ENCODE assay signal across 1 cellular context in genomic region chr13:66657165-66657895, GRCh38.
TF ChIP-seq lines count a peak whose summit lies in the region.

No MANE protein-coding gene starts in this region.

TF ChIP-seq in SK-N-SH, 30 proteins besides CTCF, POLR2A, EP300 and RAD21 (continued from another document):
- TF ChIP-seq REST (IDR thresholded peaks at IDR 0.05; ENCODE audit: low read depth, low read length) (no peak), ELF1 (IDR thresholded peaks at IDR 0.05) (no peak), FOSL2 (IDR thresholded peaks at IDR 0.05; ENCODE audit: borderline replicate concordance, low read depth) (peak; percentile 78), RCOR1 (IDR thresholded peaks at IDR 0.05; ENCODE audit: low read length) (peak; percentile 42), SMC3 (IDR thresholded peaks at IDR 0.05; ENCODE audit: low read depth, low read length) (no peak), MEF2A (IDR thresholded peaks at IDR 0.05; ENCODE audit: borderline replicate concordance, low read depth) (0 out of 2 replicates have a peak, but pooled peaks have one; percentile 30), EZH2phosphoT487 (IDR thresholded peaks at IDR 0.05; ENCODE audit: borderline replicate concordance, low read depth) (no peak), FOXJ3 (CRISPR knock-in tag; IDR thresholded peaks at IDR 0.05) (no peak), YY1 (IDR thresholded peaks at IDR 0.05; ENCODE audit: low read depth) (peak; percentile 59; the same call in 1 of the 2 replicates), IRF3 (IDR thresholded peaks at IDR 0.05; ENCODE audit: low read depth, low read length) (no peak), NRF1 (IDR thresholded peaks at IDR 0.05; ENCODE audit: low read depth, low read length) (no peak), USF1 (IDR thresholded peaks at IDR 0.05; ENCODE audit: borderline replicate concordance, low read depth) (no peak), RFX5 (IDR thresholded peaks at IDR 0.05; ENCODE audit: low read length) (peak; percentile 77), MAX (IDR thresholded peaks at IDR 0.05; ENCODE audit: low read depth) (peak; percentile 30; the same call in 1 of the 2 replicates), GABPA (IDR thresholded peaks at IDR 0.05; ENCODE audit: low read depth) (no peak), POLR2AphosphoS5 (IDR thresholded peaks at IDR 0.05; ENCODE audit: low read depth, low read length) (0 out of 2 replicates have a peak, but pooled peaks have one; percentile 41), SIN3A (IDR thresholded peaks at IDR 0.05; ENCODE audit: borderline replicate concordance, low read depth, low read length) (peak; percentile 52; the same call in 1 of the 2 replicates), ZBTB33 (IDR thresholded peaks at IDR 0.05; ENCODE audit: borderline replicate concordance, low read depth) (peak; percentile 65; the same call in 1 of the 2 replicates)
TF ChIP-seq in SK-N-SH: peak in this region for 16.
